ENCODE assay signal across 16 cellular contexts in the genomic region with DNA sequence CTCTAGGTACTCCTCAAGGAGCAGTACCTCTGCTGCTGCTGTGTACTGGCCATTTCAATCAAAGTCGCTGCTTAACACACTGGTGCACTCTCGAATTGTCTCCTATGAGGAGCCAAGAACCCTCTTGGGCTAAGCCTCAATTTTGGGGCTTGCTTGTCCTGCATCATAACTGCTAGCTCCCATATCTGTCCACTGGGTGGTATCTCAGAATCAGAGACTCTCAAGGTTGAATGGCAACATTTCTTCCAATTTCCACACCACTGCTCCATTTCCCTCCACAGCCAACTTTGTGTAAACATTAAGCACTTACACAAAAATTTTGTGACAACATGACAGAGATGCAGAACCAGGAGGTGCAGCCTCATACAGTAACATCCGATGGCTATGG.
DNase-seq lines count a peak whose midpoint lies in the region; ATAC-seq, FAIRE-seq and TF ChIP-seq lines count a peak whose summit lies in the region.
"Had no signal": no experiment of that assay in that cellular context is flagged by ENCODE, and none has a peak within 500 bp of the region (broad histone marks: within the 10 kb centered on the region; RNA-seq: fewer than 3 reads in every experiment).

No MANE protein-coding gene starts in this region.

- CTCF ChIA-PET in HepG2 (lab: Yijun Ruan, JAX; ENCODE audit: low intra/inter-chr PET ratio, low total read pairs) = no interaction called here
- CTCF ChIA-PET in GM12878 (lab: Yijun Ruan, JAX) = interaction anchor here (0.8 to 2.1 kb wide), 6 partner anchors 8 to 70 kb away, joined by 3 to 7 read pairs (median 4); no protein-coding TSS in a partner anchor

- no peak overlapping the region for H3K4me3 Mint-ChIP-seq in natural killer cell treated with Interleukin-12 subunit alpha and Interleukin-12 subunit beta and Interleukin-15 and Interleukin-18, amount 100 ng/mL, for 72 hours

- no peak overlapping the region for H3K27ac Mint-ChIP-seq in natural killer cell treated with Interleukin-12 subunit alpha and Interleukin-12 subunit beta and Interleukin-15 and Interleukin-18, amount 100 ng/mL, for 72 hours
- H3K27ac Mint-ChIP-seq: IgD-negative memory B cell had no signal

- DNase-seq in HepG2 (ENCODE audit: low spot score) = no peak
- DNase-seq in right lobe of liver = no peak
- no peak for DNase-seq in GM12878 (ENCODE audit: low read depth, low spot score)
- peak; percentile 42 to 73 for DNase-seq in foreskin fibroblast
- no peak for DNase-seq in NCI-H345 (lab: John Stamatoyannopoulos, UW)
- no peak for DNase-seq in natural killer cell treated with Interleukin-12 subunit alpha and Interleukin-12 subunit beta and Interleukin-15 and Interleukin-18, amount 100 ng/mL, for 72 hours (ENCODE audit: low spot score)
- DNase-seq: ACHN; activated CD8-positive, alpha-beta memory T cell treated with anti-CD3 and anti-CD28 coated beads for 24 hours; central memory CD4-positive, alpha-beta T cell; DMS153; NCI-H1694 treated with DMSO at 0.1 percent for 48 hours; occipital lobe; Right ventricle myocardium superior had no signal

- intact Hi-C loops in HepG2 (cut with micrococcal nuclease; ENCODE audit: unreplicated experiment) = no loop called here
- intact Hi-C loops in right lobe of liver (cut with DNase I) = no loop called here
- intact Hi-C loops in GM12878 (cut with micrococcal nuclease; ENCODE audit: unreplicated experiment) = no loop called here

- 100% methylated on average over 3 of the region's 3 CpGs for WGBS in HepG2 (ENCODE audit: low lambda C conversion rate)
- 86% methylated on average over 2 of the region's 3 CpGs for WGBS in right lobe of liver (ENCODE audit: insufficient coverage, low coverage, low lambda C conversion rate, missing lambda C conversion rate)
- WGBS in GM12878 (ENCODE audit: insufficient coverage, insufficient replicate concordance, low lambda C conversion rate, missing lambda C conversion rate) = 91% methylated on average over 3 of the region's 3 CpGs

- TF ChIP-seq RAD21 in HepG2 (CRISPR knock-in tag; IDR thresholded peaks at IDR 0.05) (no peak), GM12878 (IDR thresholded peaks at IDR 0.05; ENCODE audit: insufficient read depth, low read depth, low read length) (0 out of 2 replicates have a peak, but pooled peaks have one; percentile 2)

- H3K79me2 ChIP-seq in HepG2 (ENCODE audit: insufficient read depth, low read length) (peaks cover 11% of the 10 kb centered on the region), GM12878 (ENCODE audit: control insufficient read depth, insufficient read depth, low read length) (no peaks in the 10 kb centered on the region)

- in situ Hi-C loops in HepG2 (cut with HindIII; ENCODE audit: extremely low pct_ligation_motif_present, low pct_unique_long_range_greater_than_20kb) = no loop called here
- in situ Hi-C loops in GM12878 (cut with MboI) = no loop called here

- H3K4me1 ChIP-seq in HepG2 (ENCODE audit: insufficient read depth, low read length) (peaks cover 44% of the 10 kb centered on the region), right lobe of liver (no peaks in the 10 kb centered on the region), GM12878 (ENCODE audit: control insufficient read depth, insufficient read depth, low read length) (peaks cover 6% of the 10 kb centered on the region)

- H4K20me1 ChIP-seq in HepG2 (ENCODE audit: insufficient read depth, low read length) = no peaks in the 10 kb centered on the region
- H4K20me1 ChIP-seq in GM12878 (ENCODE audit: control insufficient read depth, insufficient read depth) = no peaks in the 10 kb centered on the region

- H2AFZ ChIP-seq in HepG2 (ENCODE audit: low read length) (no peak overlapping the region), GM12878 (ENCODE audit: control insufficient read depth, low read depth, low read length) (no peak overlapping the region)

- H3K4me1 Mint-ChIP-seq in natural killer cell treated with Interleukin-12 subunit alpha and Interleukin-12 subunit beta and Interleukin-15 and Interleukin-18, amount 100 ng/mL, for 72 hours (ENCODE audit: low read depth in 2 of 2) = peaks cover 17 to 18% of the 10 kb centered on the region in 2 donors

- TF ChIP-seq POLR2A in HepG2 (IDR thresholded peaks at IDR 0.05; ENCODE audit: insufficient read depth in 1 of 2, low read depth in 2 of 2, low read length in 2 of 2) (no peak), right lobe of liver (IDR thresholded peaks at IDR 0.05) (no peak), GM12878 (IDR thresholded peaks at IDR 0.05; ENCODE audit: low read depth, low read length) (no peak)

- H3K27me3 ChIP-seq in HepG2 (ENCODE audit: control insufficient read depth in 1 of 2, insufficient read depth in 2 of 2, low read length in 2 of 2) = no peaks in the 10 kb centered on the region
- H3K27me3 ChIP-seq in right lobe of liver = no peaks in the 10 kb centered on the region
- H3K27me3 ChIP-seq in GM12878 (replicated peaks in 1 of 2; ENCODE audit: control insufficient read depth in 2 of 2, insufficient read depth in 2 of 2, low read length in 1 of 2) = no peaks in the 10 kb centered on the region

- H3K9ac ChIP-seq in HepG2 (ENCODE audit: insufficient read depth, low read depth, low read length) (no peak overlapping the region), GM12878 (ENCODE audit: control insufficient read depth, insufficient read depth, low read length) (no peak overlapping the region)

- H3K27me3 Mint-ChIP-seq in natural killer cell treated with Interleukin-12 subunit alpha and Interleukin-12 subunit beta and Interleukin-15 and Interleukin-18, amount 100 ng/mL, for 72 hours = no peaks in the 10 kb centered on the region
- H3K27me3 Mint-ChIP-seq: IgD-negative memory B cell had no signal

- H3K36me3 ChIP-seq in HepG2 (replicated peaks in 1 of 2; ENCODE audit: control insufficient read depth in 1 of 2, insufficient read depth in 2 of 2, low read length in 2 of 2) (no peaks in the 10 kb centered on the region; a peak in 1 of 5 replicates), right lobe of liver (no peaks in the 10 kb centered on the region), GM12878 (ENCODE audit: control insufficient read depth in 2 of 2, insufficient read depth in 2 of 2, low read length in 1 of 2) (no peaks in the 10 kb centered on the region)

- H3K9me3 ChIP-seq in HepG2 (ENCODE audit: low read length) = peaks cover 8% of the 10 kb centered on the region
- H3K9me3 ChIP-seq in right lobe of liver = peaks cover 0 to 6% (median 0%) of the 10 kb centered on the region in 4 donors
- H3K9me3 ChIP-seq in GM12878 (replicated peaks; ENCODE audit: control insufficient read depth, insufficient read depth, low read length) = peaks cover 5% of the 10 kb centered on the region; the same call in 2 of the 3 replicates

- H3K27ac ChIP-seq in HepG2 (ENCODE audit: extremely low read length, insufficient read depth, low read length) = peak overlapping the region; percentile 11
- H3K27ac ChIP-seq in right lobe of liver = no peak overlapping the region
- no peak overlapping the region for H3K27ac ChIP-seq in GM12878 (ENCODE audit: control insufficient read depth, insufficient read depth)

- no peak for TF ChIP-seq EP300 in HepG2 (IDR thresholded peaks at IDR 0.05; ENCODE audit: low read depth in 2 of 2, low read length in 2 of 2)
- TF ChIP-seq EP300 in HepG2 (CRISPR knock-in tag; IDR thresholded peaks at IDR 0.05; ENCODE audit: borderline replicate concordance) = no peak
- no peak for TF ChIP-seq EP300 in GM12878 (IDR thresholded peaks at IDR 0.05; ENCODE audit: borderline replicate concordance in 1 of 2, control insufficient read depth in 1 of 2, low read depth in 2 of 2, low read length in 2 of 2)

- no peak overlapping the region for H3K4me2 ChIP-seq in HepG2 (ENCODE audit: low read depth, low read length)
- H3K4me2 ChIP-seq in GM12878 (ENCODE audit: control insufficient read depth, insufficient read depth) = no peak overlapping the region

- ATAC-seq in HepG2 (peak; percentile 54; the same call in 1 of the 3 replicates), right lobe of liver (no peak), GM12878 (peak; percentile 32; the same call in 1 of the 3 replicates), GM21381 (IDR thresholded peaks at IDR 0.05; ENCODE audit: unreplicated experiment) (no peak), HG02678 (IDR thresholded peaks at IDR 0.05; ENCODE audit: unreplicated experiment) (no peak)
- ATAC-seq in natural killer cell treated with Interleukin-12 subunit alpha and Interleukin-12 subunit beta and Interleukin-15 and Interleukin-18, amount 100 ng/mL, for 72 hours = no peak

- RAD21 ChIA-PET in GM12878 (lab: Charles Lee; ENCODE audit: unreplicated experiment) = interaction anchor here (1.2 to 2.1 kb wide), 4 partner anchors 15 to 506 kb away, joined by 4 to 7 read pairs (median 6); no protein-coding TSS in a partner anchor

- SMC1A ChIA-PET in GM12878 (lab: Charles Lee; ENCODE audit: uncharacterized antibody, unreplicated experiment) = interaction anchor here (0.7 to 4.6 kb wide), 11 partner anchors 11 to 502 kb away, joined by 3 to 24 read pairs (median 5); partner anchors contain the start of gene FAM43A

- FAIRE-seq in HepG2 (lab: Jason Lieb, UNC) = no peak
- peak; percentile 23 for FAIRE-seq in GM12878 (lab: Jason Lieb, UNC)

- peaks cover 13% of the 10 kb centered on the region for H3K36me3 Mint-ChIP-seq in natural killer cell treated with Interleukin-12 subunit alpha and Interleukin-12 subunit beta and Interleukin-15 and Interleukin-18, amount 100 ng/mL, for 72 hours
- H3K36me3 Mint-ChIP-seq: IgD-negative memory B cell had no signal

- H3K4me3 ChIP-seq in HepG2 (replicated peaks in 1 of 3; ENCODE audit: insufficient read depth in 1 of 3, low read depth in 2 of 3, low read length in 3 of 3) (no peak overlapping the region), right lobe of liver (no peak overlapping the region), GM12878 (no peak overlapping the region), foreskin fibroblast (ENCODE audit: low read depth in 1 of 2, low read length in 2 of 2) (no peak overlapping the region)

- POLR2A ChIA-PET in HepG2 (lab: Yijun Ruan, JAX) = interaction anchor here (1.5 kb wide), 1 partner anchor 11 kb away, joined by 3 read pairs; no protein-coding TSS in a partner anchor
- POLR2A ChIA-PET in GM12878 (lab: Charles Lee) = interaction anchor here (0.7 to 1.6 kb wide), 3 partner anchors 19 to 64 kb away, joined by 3 to 6 read pairs (median 3); no protein-coding TSS in a partner anchor

- BruUV-seq in HepG2 (replicated peaks; lab: Mats Ljungman, UMichigan) (no TSS peak), GM12878 (replicated peaks; lab: Mats Ljungman, UMichigan) (no TSS peak)

- 0 out of 2 replicates have a peak, but pooled peaks have one; percentile 13 for TF ChIP-seq CTCF in HepG2 (CRISPR knock-in tag; IDR thresholded peaks at IDR 0.05)
- no peak for TF ChIP-seq CTCF in right lobe of liver (IDR thresholded peaks at IDR 0.05)
- TF ChIP-seq CTCF in GM12878 (IDR thresholded peaks at IDR 0.05 in 2 of 3, conservative IDR thresholded peaks at IDR 0.05 in 1 of 3; ENCODE audit: control insufficient read depth in 2 of 3, extremely low read depth in 1 of 3, insufficient read depth in 1 of 3, low read depth in 3 of 3, low read length in 3 of 3) = 0 out of 6 replicates have a peak, but pooled peaks of 1 of the 3 experiments have one; percentile 1
- TF ChIP-seq CTCF in foreskin fibroblast (IDR thresholded peaks at IDR 0.05; ENCODE audit: low read depth, low read length) = peak; percentile 33

- H3K9me3 Mint-ChIP-seq in natural killer cell treated with Interleukin-12 subunit alpha and Interleukin-12 subunit beta and Interleukin-15 and Interleukin-18, amount 100 ng/mL, for 72 hours = peaks cover 2% of the 10 kb centered on the region

TF ChIP-seq in GM12878, 131 proteins besides CTCF, POLR2A, EP300 and RAD21 (continues in another document):
- TF ChIP-seq ZNF622 (IDR thresholded peaks at IDR 0.05) = no peak

Comparison
In these comparisons a context has a peak if more than half of its experiments do, and no peak if none do; other contexts are left out.
1. ATAC-seq: peak in HepG2 (single experiment) and GM12878 (single experiment); none in right lobe of liver (0 of 4), GM21381 (single experiment), natural killer cell treated with Interleukin-12 subunit alpha and Interleukin-12 subunit beta and Interleukin-15 and Interleukin-18, amount 100 ng/mL, for 72 hours (0 of 2) and HG02678 (single experiment).
2. CTCF ChIP-seq: peak in HepG2 (single experiment) and foreskin fibroblast (single experiment); none in right lobe of liver (0 of 4).
3. DNase-seq: peak in foreskin fibroblast (2 of 2); none in HepG2 (single experiment), right lobe of liver (0 of 3), GM12878 (single experiment), NCI-H345 (single experiment) and natural killer cell treated with Interleukin-12 subunit alpha and Interleukin-12 subunit beta and Interleukin-15 and Interleukin-18, amount 100 ng/mL, for 72 hours (single experiment).
4. Of the 75 proteins assayed by ChIP-seq in both HepG2 and GM12878: peak only in HepG2: none; only in GM12878: RAD21; in both: none; in neither: 73; mixed calls (peak in some experiments, not most) for 1.